Comparison of ENCODE assay signal across 11 cellular contexts in the genomic region with DNA sequence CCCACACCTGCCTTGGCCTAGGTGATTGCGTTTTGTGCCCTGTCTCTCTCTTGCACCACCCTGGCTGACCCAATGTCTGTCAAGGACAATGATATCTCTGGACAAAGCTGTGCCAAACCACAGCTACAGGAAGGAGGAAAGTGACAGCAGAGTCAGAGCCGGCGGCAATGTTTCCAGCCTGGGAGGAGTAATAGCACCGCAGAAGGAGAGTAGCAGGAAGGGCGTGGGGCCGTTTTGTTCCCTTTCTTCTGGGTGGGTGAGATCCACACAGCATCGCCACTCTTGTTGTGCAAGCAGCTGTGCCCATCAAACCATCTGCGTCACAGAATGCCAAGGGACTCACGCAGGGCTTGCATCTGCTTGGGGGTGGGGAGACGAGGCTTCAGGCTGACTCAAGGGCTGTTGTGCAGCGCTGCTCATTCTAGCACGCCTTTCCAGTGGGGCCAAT.
DNase-seq lines count a peak whose midpoint lies in the region; ATAC-seq and TF ChIP-seq lines count a peak whose summit lies in the region.
"Had no signal": no experiment of that assay in that cellular context is flagged by ENCODE, and none has a peak within 500 bp of the region (broad histone marks: within the 10 kb centered on the region; RNA-seq: fewer than 3 reads in every experiment).

No MANE protein-coding gene starts in this region.

- ATAC-seq in left cardiac atrium (peak in 1 of 2 donors; percentile 84), GM19467 (IDR thresholded peaks at IDR 0.05; ENCODE audit: unreplicated experiment) (no peak), HG02763 (IDR thresholded peaks at IDR 0.05; ENCODE audit: unreplicated experiment) (no peak)
- ATAC-seq: PC-3 had no signal

- H3K9me2 ChIP-seq in MM.1S (replicated peaks; ENCODE audit: insufficient read depth, low read length): no peaks in the 10 kb centered on the region

- peak in 3 of 4 donors; percentile 2 to 82 (median 31) for TF ChIP-seq EP300 in sigmoid colon (IDR thresholded peaks at IDR 0.05)

- H2AFZ ChIP-seq in MM.1S (ENCODE audit: low read length): no peak overlapping the region

- 65 to 83% methylated on average over 12 of the region's 12 CpGs for WGBS in sigmoid colon, 2 donors

- H4K20me1 ChIP-seq in MM.1S (ENCODE audit: insufficient read depth, low read length): no peaks in the 10 kb centered on the region

- H3K36me3 ChIP-seq in sigmoid colon (no peaks in the 10 kb centered on the region), MM.1S (replicated peaks; ENCODE audit: insufficient read depth, low read length) (no peaks in the 10 kb centered on the region)

- H3K79me2 ChIP-seq in MM.1S (ENCODE audit: low read length): no peaks in the 10 kb centered on the region

- H3F3A ChIP-seq in MM.1S (ENCODE audit: insufficient read depth, low read length): no peaks in the 10 kb centered on the region

- intact Hi-C loops in left cardiac atrium (cut with DNase I): no loop called here
- intact Hi-C loops in sigmoid colon (cut with DNase I): no loop called here

- H3K9me3 ChIP-seq in sigmoid colon (no peaks in the 10 kb centered on the region), MM.1S (replicated peaks; ENCODE audit: insufficient read depth, low read length) (no peaks in the 10 kb centered on the region)

- H3K9ac ChIP-seq in MM.1S (ENCODE audit: low read length): no peak overlapping the region

- TF ChIP-seq POLR2A in sigmoid colon (IDR thresholded peaks at IDR 0.05): no peak

- H3K27me3 ChIP-seq in sigmoid colon: no peaks in the 10 kb centered on the region
- no peaks in the 10 kb centered on the region for H3K27me3 ChIP-seq in MM.1S (replicated peaks; ENCODE audit: insufficient read depth, low read length)

- H3K27ac ChIP-seq in sigmoid colon (peak overlapping the region in 1 of 4 donors; percentile 20), MM.1S (ENCODE audit: low read length) (no peak overlapping the region)

- H3K4me3 ChIP-seq in sigmoid colon (no peak overlapping the region), MM.1S (ENCODE audit: low read length) (no peak overlapping the region)

- TF ChIP-seq CTCF in sigmoid colon (IDR thresholded peaks at IDR 0.05) (no peak), MM.1S (IDR thresholded peaks at IDR 0.05; ENCODE audit: low read length) (no peak)

- DNase-seq in GM04503 (ENCODE audit: low read depth) (peak; percentile 58), NOMO-1 treated with dmso at 0.1 percent for 144 hours (lab: John Stamatoyannopoulos, UW; ENCODE audit: unreplicated experiment) (peak; percentile 91), left cardiac atrium (peak; percentile 61), sigmoid colon (peak; percentile 87), MM.1S (no peak)
- no peak for DNase-seq in activated naive CD4-positive, alpha-beta T cell treated with Interleukin-2 at 50 U/mL for 16 hours
- DNase-seq: Calu3, NCI-H1105, PC-3 had no signal

- H3K4me1 ChIP-seq in sigmoid colon (no peaks in the 10 kb centered on the region), MM.1S (ENCODE audit: low read length) (no peaks in the 10 kb centered on the region)

- no peak overlapping the region for H3K4me2 ChIP-seq in MM.1S (ENCODE audit: low read depth, low read length)

Comparison
In these comparisons a context has a peak if more than half of its experiments do, and no peak if none do; other contexts are left out.
1. DNase-seq: peak in GM04503 (single experiment), NOMO-1 treated with dmso at 0.1 percent for 144 hours (single experiment), left cardiac atrium (single experiment) and sigmoid colon (single experiment); none in MM.1S (single experiment) and activated naive CD4-positive, alpha-beta T cell treated with Interleukin-2 at 50 U/mL for 16 hours (single experiment).